Comparison of ENCODE assay signal across 2 cellular contexts in the genomic region with DNA sequence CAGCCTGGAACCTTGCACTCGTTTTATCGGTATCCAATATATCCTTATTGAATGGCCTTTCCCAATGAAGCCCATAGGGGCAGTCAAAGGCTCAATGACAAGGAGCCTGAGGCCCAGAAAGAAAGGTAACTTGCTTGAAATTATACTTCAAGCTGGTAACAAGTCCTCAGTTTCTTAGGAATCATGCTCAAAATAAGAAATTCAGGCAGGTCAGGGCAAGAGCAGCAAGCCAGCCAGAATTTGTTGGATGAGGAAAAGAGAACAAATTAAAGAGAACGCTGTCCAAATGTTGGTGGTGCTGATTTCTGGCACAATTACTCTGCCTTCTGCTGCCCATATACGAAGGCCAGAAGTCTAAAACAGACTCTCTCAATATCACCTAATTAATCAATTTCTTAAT.
A peak's percentile ranks its signal among the peaks of the same experiment; 100 is the strongest.
TF ChIP-seq lines count a peak whose summit lies in the region.

No MANE protein-coding gene starts in this region.

TF ChIP-seq in H1, 55 proteins besides CTCF, POLR2A, EP300 and RAD21:
- no peak for TF ChIP-seq BRCA1 (IDR thresholded peaks at IDR 0.05; ENCODE audit: low read depth, low read length)
- peak; percentile 17; the same call in 1 of the 2 replicates for TF ChIP-seq TEAD4 (IDR thresholded peaks at IDR 0.05; ENCODE audit: low read depth, low read length)
TF ChIP-seq in H1: peak in this region for 1.

TF ChIP-seq in GM12891, 5 proteins besides CTCF, POLR2A, EP300 and RAD21:
- TF ChIP-seq PAX5 (IDR thresholded peaks at IDR 0.05; ENCODE audit: insufficient read depth, low read length, severe bottlenecking) = no peak
- TF ChIP-seq TAF1 (IDR thresholded peaks at IDR 0.05; ENCODE audit: low read depth, low read length) = no peak
- TF ChIP-seq POLR2AphosphoS5 (IDR thresholded peaks at IDR 0.05; ENCODE audit: low read depth, low read length) = no peak
- TF ChIP-seq POU2F2 (IDR thresholded peaks at IDR 0.05; ENCODE audit: low read depth, low read length) = no peak
- TF ChIP-seq SPI1 (IDR thresholded peaks at IDR 0.05; ENCODE audit: low read depth, low read length) = no peak
TF ChIP-seq in GM12891: peak in this region for 0.
